Comparison of ENCODE assay signal across 9 cellular contexts in genomic region chr1:66758247-66758755, GRCh38. TPM values are rescaled to one million over a fixed set of nuclear protein-coding genes. Genes with fewer than 3 reads are reported as not detected.
DNase-seq lines count a peak whose midpoint lies in the region; ATAC-seq, FAIRE-seq and TF ChIP-seq lines count a peak whose summit lies in the region.
"Had no signal": no experiment of that assay in that cellular context is flagged by ENCODE, and none has a peak within 500 bp of the region (broad histone marks: within the 10 kb centered on the region; RNA-seq: fewer than 3 reads in every experiment).

No MANE protein-coding gene starts in this region.

- intact Hi-C loops in mucosa of descending colon (cut with DNase I, micrococcal nuclease) (no loop called here), uterus (cut with DNase I; ENCODE audit: low total_unique reads) (no loop called here), dorsolateral prefrontal cortex (cut with DNase I) (no loop called here)

- H3K4me3 ChIP-seq in mucosa of descending colon (no peak overlapping the region), uterus (no peak overlapping the region), dorsolateral prefrontal cortex (no peak overlapping the region)

- peak; percentile 97 for FAIRE-seq in GM19239 (lab: Jason Lieb, UNC)

- no peaks in the 10 kb centered on the region for H3K27me3 ChIP-seq in uterus
- H3K27me3 ChIP-seq in dorsolateral prefrontal cortex: no peaks in the 10 kb centered on the region

- TF ChIP-seq POLR2A in uterus (IDR thresholded peaks at IDR 0.05): no peak

- H3K27ac ChIP-seq in uterus (no peak overlapping the region), dorsolateral prefrontal cortex (no peak overlapping the region)

- ATAC-seq in HG02981 (IDR thresholded peaks at IDR 0.05; ENCODE audit: unreplicated experiment): peak; percentile 98
- ATAC-seq in mucosa of descending colon: peak; percentile 21

- DNase-seq in GM19239 (ENCODE audit: insufficient read length, low spot score): peak; percentile 26
- peak; percentile 88 to 93 for DNase-seq in NCI-H526 (lab: John Stamatoyannopoulos, UW)
- DNase-seq in mucosa of descending colon: no peak
- DNase-seq in NCI-H146 (lab: John Stamatoyannopoulos, UW): no peak
- DNase-seq in activated CD8-positive, alpha-beta memory T cell treated with anti-CD3 and anti-CD28 coated beads, Interleukin-2, amount 50 U/mL, for 4 hours: no peak
- DNase-seq in uterus: no peak
- no peak for DNase-seq in dorsolateral prefrontal cortex

- no peaks in the 10 kb centered on the region for H3K4me1 ChIP-seq in mucosa of descending colon (ENCODE audit: low read depth)
- H3K4me1 ChIP-seq in uterus: no peaks in the 10 kb centered on the region

- TF ChIP-seq CTCF in mucosa of descending colon (IDR thresholded peaks at IDR 0.05) (no peak), uterus (IDR thresholded peaks at IDR 0.05) (no peak), dorsolateral prefrontal cortex (IDR thresholded peaks at IDR 0.05 in 54 of 56, conservative IDR thresholded peaks at IDR 0.05 in 2 of 56; ENCODE audit: low read depth in 1 of 56, partially characterized antibody in 56 of 56) (no peak)

- H3K9me3 ChIP-seq in mucosa of descending colon: no peaks in the 10 kb centered on the region
- no peaks in the 10 kb centered on the region for H3K9me3 ChIP-seq in uterus

- H3K36me3 ChIP-seq in mucosa of descending colon (ENCODE audit: low read depth) (no peaks in the 10 kb centered on the region), uterus (no peaks in the 10 kb centered on the region)

RNA-seq across cellular contexts. Expression of gene DYNLT5, which starts 6.0 kb away (rescaled TPM):
- total RNA-seq in mucosa of descending colon (1 to 10 TPM in 1 of 3 donors, under 1 TPM in 1, not detected in 1; 0.65 to 1.9 TPM), uterus (1 to 10 TPM in 2 of 4 donors, not detected in 2; 1.3 to 1.5 TPM), dorsolateral prefrontal cortex (10 to 100 TPM in 16 of 120 experiments, 1 to 10 TPM in 104; 1.7 to 15.6 (median 6.2) TPM)

RNA-seq across cellular contexts. Expression of gene INSL5, which starts 42.8 kb away (rescaled TPM):
- 10 to 100 TPM in 1 of 3 donors, 1 to 10 TPM in 2; 1.9 to 27.0 (median 7.0) TPM for total RNA-seq in mucosa of descending colon
- not detected for total RNA-seq in uterus
- 1 to 10 TPM in 7 of 120 experiments, under 1 TPM in 9, not detected in 104; 0.76 to 1.7 (median 0.94) TPM for total RNA-seq in dorsolateral prefrontal cortex
- total RNA-seq: posterior vena cava had no signal

Comparison
In these comparisons a context has a peak if more than half of its experiments do, and no peak if none do; other contexts are left out.
1. DNase-seq: peak in GM19239 (single experiment) and NCI-H526 (2 of 2); none in mucosa of descending colon (0 of 3), NCI-H146 (single experiment), activated CD8-positive, alpha-beta memory T cell treated with anti-CD3 and anti-CD28 coated beads, Interleukin-2, amount 50 U/mL, for 4 hours (single experiment), uterus (0 of 2) and dorsolateral prefrontal cortex (0 of 10).